In genomic region chr3:134029256-134029733, GRCh38 we compare ENCODE assay signal across 8 cellular contexts. TPM values are rescaled to one million over a fixed set of nuclear protein-coding genes. Genes with fewer than 3 reads are reported as not detected.
DNase-seq lines count a peak whose midpoint lies in the region; ATAC-seq and TF ChIP-seq lines count a peak whose summit lies in the region.

No MANE protein-coding gene starts in this region.

- intact Hi-C loops in CD4-positive, alpha-beta memory T cell (cut with micrococcal nuclease) = no loop called here
- intact Hi-C loops in naive thymus-derived CD4-positive, alpha-beta T cell (cut with micrococcal nuclease) = no loop called here

- POLR2A ChIA-PET in CD4-positive, alpha-beta memory T cell (lab: Charles Lee; ENCODE audit: partially characterized antibody) = no interaction called here
- POLR2A ChIA-PET in naive thymus-derived CD4-positive, alpha-beta T cell (lab: Charles Lee) = no interaction called here

- H3F3A ChIP-seq in MM.1S (ENCODE audit: insufficient read depth, low read length) = no peaks in the 10 kb centered on the region

- no peak overlapping the region for H2AFZ ChIP-seq in MM.1S (ENCODE audit: low read length)

- DNase-seq in CD4-positive, alpha-beta memory T cell = no peak
- no peak for DNase-seq in MM.1S
- peak; percentile 18 for DNase-seq in epithelial cell of esophagus (ENCODE audit: low read depth)
- DNase-seq in naive thymus-derived CD4-positive, alpha-beta T cell = no peak
- no peak for DNase-seq in stimulated activated CD4-positive, alpha-beta T cell treated with anti-CD3 and anti-CD28 coated beads, Interleukin-2, amount 100 ng/mL, for 48 hours
- no peak for DNase-seq in SHP77 (lab: John Stamatoyannopoulos, UW)
- no peak for DNase-seq in GM10266 (ENCODE audit: extremely low spot score)

- peaks cover 2 to 10% (median 4%) of the 10 kb centered on the region in 4 donors for H3K4me1 Mint-ChIP-seq in CD4-positive, alpha-beta memory T cell
- peaks cover 0 to 12% (median 3%) of the 10 kb centered on the region in 7 donors for H3K4me1 Mint-ChIP-seq in naive thymus-derived CD4-positive, alpha-beta T cell

- no peaks in the 10 kb centered on the region for H3K9me3 ChIP-seq in CD4-positive, alpha-beta memory T cell (ENCODE audit: control insufficient read depth in 1 of 2, low read length in 2 of 2)
- no peaks in the 10 kb centered on the region for H3K9me3 ChIP-seq in MM.1S (replicated peaks; ENCODE audit: insufficient read depth, low read length)
- no peaks in the 10 kb centered on the region for H3K9me3 ChIP-seq in naive thymus-derived CD4-positive, alpha-beta T cell (ENCODE audit: control insufficient read depth in 2 of 3, low read length in 3 of 3)

- H3K79me2 ChIP-seq in MM.1S (ENCODE audit: low read length) = no peaks in the 10 kb centered on the region

- ATAC-seq in naive thymus-derived CD4-positive, alpha-beta T cell = no peak
- ATAC-seq in GM18870 (IDR thresholded peaks at IDR 0.05; ENCODE audit: unreplicated experiment) = no peak

- H3K9ac ChIP-seq in MM.1S (ENCODE audit: low read length) = no peak overlapping the region

- H3K27me3 Mint-ChIP-seq in CD4-positive, alpha-beta memory T cell = peaks cover 37 to 39% of the 10 kb centered on the region in 2 donors
- H3K27me3 Mint-ChIP-seq in naive thymus-derived CD4-positive, alpha-beta T cell = peaks cover 54 to 62% (median 56%) of the 10 kb centered on the region in 5 donors

- H3K4me1 ChIP-seq in CD4-positive, alpha-beta memory T cell (ENCODE audit: insufficient read depth, low read length) = no peaks in the 10 kb centered on the region
- no peaks in the 10 kb centered on the region for H3K4me1 ChIP-seq in MM.1S (ENCODE audit: low read length)
- no peaks in the 10 kb centered on the region for H3K4me1 ChIP-seq in naive thymus-derived CD4-positive, alpha-beta T cell (ENCODE audit: control insufficient read depth in 2 of 2, insufficient read depth in 2 of 2, low read length in 2 of 2)

- TF ChIP-seq CTCF in MM.1S (IDR thresholded peaks at IDR 0.05; ENCODE audit: low read length) (no peak), epithelial cell of esophagus (IDR thresholded peaks at IDR 0.05; ENCODE audit: insufficient read depth, low read depth, low read length, missing control alignments) (no peak), GM10266 (IDR thresholded peaks at IDR 0.05; ENCODE audit: control insufficient read depth, insufficient read depth, low read depth, missing control alignments) (no peak)

- H3K27ac ChIP-seq in CD4-positive, alpha-beta memory T cell (ENCODE audit: low read depth, low read length) = no peak overlapping the region
- no peak overlapping the region for H3K27ac ChIP-seq in MM.1S (ENCODE audit: low read length)
- H3K27ac ChIP-seq in naive thymus-derived CD4-positive, alpha-beta T cell (ENCODE audit: low read depth, low read length) = no peak overlapping the region

- CTCF ChIA-PET in CD4-positive, alpha-beta memory T cell (lab: Charles Lee; ENCODE audit: partially characterized antibody) = no interaction called here
- CTCF ChIA-PET in naive thymus-derived CD4-positive, alpha-beta T cell (lab: Charles Lee) = no interaction called here

- peak overlapping the region in 6 of 8 donors; percentile 45 to 85 (median 66) for H3K4me3 Mint-ChIP-seq in CD4-positive, alpha-beta memory T cell
- H3K4me3 Mint-ChIP-seq in naive thymus-derived CD4-positive, alpha-beta T cell = peak overlapping the region; percentile 31 to 81 (median 70)

- no peaks in the 10 kb centered on the region for H3K36me3 ChIP-seq in CD4-positive, alpha-beta memory T cell (ENCODE audit: insufficient read depth, low read length)
- no peaks in the 10 kb centered on the region for H3K36me3 ChIP-seq in MM.1S (replicated peaks; ENCODE audit: insufficient read depth, low read length)
- no peaks in the 10 kb centered on the region for H3K36me3 ChIP-seq in naive thymus-derived CD4-positive, alpha-beta T cell (ENCODE audit: control insufficient read depth in 2 of 3, insufficient read depth in 3 of 3, low read length in 3 of 3)

- H3K27me3 ChIP-seq in CD4-positive, alpha-beta memory T cell (ENCODE audit: insufficient read depth, low read length) = peaks cover 4% of the 10 kb centered on the region
- 0 out of 2 replicates have a peak, but pooled peaks cover 5% of the 10 kb centered on the region for H3K27me3 ChIP-seq in MM.1S (replicated peaks; ENCODE audit: insufficient read depth, low read length)
- H3K27me3 ChIP-seq in naive thymus-derived CD4-positive, alpha-beta T cell (ENCODE audit: control insufficient read depth in 2 of 2, insufficient read depth in 2 of 2, low read length in 2 of 2) = peaks cover 0 to 6% of the 10 kb centered on the region in 2 donors

- no peak overlapping the region for H3K4me3 ChIP-seq in CD4-positive, alpha-beta memory T cell (ENCODE audit: low read length in 2 of 2)
- H3K4me3 ChIP-seq in MM.1S (ENCODE audit: low read length) (peak overlapping the region; percentile 33; the same call in 1 of the 2 replicates), epithelial cell of esophagus (ENCODE audit: low read length) (peak overlapping the region; percentile 35)
- no peak overlapping the region for H3K4me3 ChIP-seq in naive thymus-derived CD4-positive, alpha-beta T cell (ENCODE audit: low read length)

- H3K36me3 Mint-ChIP-seq in CD4-positive, alpha-beta memory T cell = no peaks in the 10 kb centered on the region
- no peaks in the 10 kb centered on the region for H3K36me3 Mint-ChIP-seq in naive thymus-derived CD4-positive, alpha-beta T cell

- peak overlapping the region; percentile 32; the same call in 1 of the 2 replicates for H3K4me2 ChIP-seq in MM.1S (ENCODE audit: low read depth, low read length)

- no peaks in the 10 kb centered on the region for H4K20me1 ChIP-seq in MM.1S (ENCODE audit: insufficient read depth, low read length)

- H3K9me2 ChIP-seq in MM.1S (replicated peaks; ENCODE audit: insufficient read depth, low read length) = no peaks in the 10 kb centered on the region

- H3K9me3 Mint-ChIP-seq in CD4-positive, alpha-beta memory T cell = no peaks in the 10 kb centered on the region
- H3K9me3 Mint-ChIP-seq in naive thymus-derived CD4-positive, alpha-beta T cell = peaks cover 0 to 2% (median 0%) of the 10 kb centered on the region in 11 donors

- no peak overlapping the region for H3K27ac Mint-ChIP-seq in CD4-positive, alpha-beta memory T cell
- peak overlapping the region in 1 of 9 donors; percentile 32 for H3K27ac Mint-ChIP-seq in naive thymus-derived CD4-positive, alpha-beta T cell

RNA-seq across cellular contexts. Expression of gene SLCO2A1, which starts 0.4 kb away (rescaled TPM):
- not detected for total RNA-seq in CD4-positive, alpha-beta memory T cell
- polyA plus RNA-seq in CD4-positive, alpha-beta memory T cell = not detected
- not detected for total RNA-seq in naive thymus-derived CD4-positive, alpha-beta T cell
- not detected for polyA plus RNA-seq in naive thymus-derived CD4-positive, alpha-beta T cell

Comparison
In these comparisons a context has a peak if more than half of its experiments do, and no peak if none do; other contexts are left out.
1. H3K4me3 ChIP-seq: peak in MM.1S (single experiment) and epithelial cell of esophagus (single experiment); none in CD4-positive, alpha-beta memory T cell (0 of 2) and naive thymus-derived CD4-positive, alpha-beta T cell (single experiment).